Comparison of ENCODE assay signal across 17 cellular contexts in the genomic region with DNA sequence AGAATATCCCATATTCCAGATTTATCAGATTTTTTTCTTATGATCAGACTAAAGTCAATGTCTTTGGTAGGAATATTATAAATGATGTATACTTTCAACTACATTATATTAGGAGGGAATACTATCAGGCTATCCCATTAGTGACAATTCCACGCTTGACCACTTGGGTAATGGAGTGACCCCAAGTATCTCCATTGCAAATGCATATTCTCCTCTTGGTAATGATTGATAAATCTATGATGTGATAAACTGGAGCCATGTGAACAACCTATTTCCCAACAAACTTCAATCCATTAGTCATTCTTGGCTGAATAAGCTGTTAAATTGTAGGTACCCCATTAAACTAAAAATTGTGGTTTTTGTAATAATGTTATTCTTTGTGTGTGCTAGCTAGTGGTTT. TPM values are rescaled to one million over a fixed set of nuclear protein-coding genes. Genes with fewer than 3 reads are reported as not detected.
A peak's percentile ranks its signal among the peaks of the same experiment; 100 is the strongest.
DNase-seq lines count a peak whose midpoint lies in the region; TF ChIP-seq lines count a peak whose summit lies in the region.
"Had no signal": no experiment of that assay in that cellular context is flagged by ENCODE, and none has a peak within 500 bp of the region (broad histone marks: within the 10 kb centered on the region; RNA-seq: fewer than 3 reads in every experiment).

No MANE protein-coding gene starts in this region.

- H3K4me1 ChIP-seq in endodermal cell (ENCODE audit: control insufficient read depth, insufficient read depth, low read length) (no peaks in the 10 kb centered on the region), neural progenitor cell (no peaks in the 10 kb centered on the region), SJCRH30 (no peaks in the 10 kb centered on the region)
- H3K4me1 ChIP-seq: BLaER1, SJSA1 had no signal

- H3K27me3 Mint-ChIP-seq in endodermal cell (ENCODE audit: insufficient read depth) (no peaks in the 10 kb centered on the region), neural progenitor cell (ENCODE audit: insufficient read depth, low read depth) (no peaks in the 10 kb centered on the region)
- H3K27me3 Mint-ChIP-seq in T-helper 2 cell treated with Interferon-gamma antibody and Interleukin-4, amounts not matched to agents 5 μg/mL and 100 μg/mL, for 36 hours (ENCODE audit: low read depth), result no peaks in the 10 kb centered on the region
- H3K27me3 Mint-ChIP-seq: CD8-positive, alpha-beta memory T cell; T-cell had no signal

- H3K9ac ChIP-seq in endodermal cell (ENCODE audit: extremely low read depth, low read length, poor library complexity, severe bottlenecking) (no peak overlapping the region), neural progenitor cell (no peak overlapping the region)
- H3K9ac ChIP-seq: BLaER1 had no signal

- no peak overlapping the region for H3K27ac Mint-ChIP-seq in endodermal cell
- H3K27ac Mint-ChIP-seq in neural progenitor cell, result no peak overlapping the region
- H3K27ac Mint-ChIP-seq in T-helper 2 cell treated with Interferon-gamma antibody and Interleukin-4, amounts not matched to agents 5 μg/mL and 100 μg/mL, for 36 hours, result no peak overlapping the region
- H3K27ac Mint-ChIP-seq: CD8-positive, alpha-beta memory T cell; T-cell had no signal

- H3F3A ChIP-seq in neural progenitor cell (ENCODE audit: low read depth), result no peaks in the 10 kb centered on the region

- H2AFZ ChIP-seq in neural progenitor cell (replicated peaks), result no peak overlapping the region

- no peaks in the 10 kb centered on the region for H3K36me3 Mint-ChIP-seq in endodermal cell (ENCODE audit: low read depth)
- H3K36me3 Mint-ChIP-seq in neural progenitor cell, result no peaks in the 10 kb centered on the region
- H3K36me3 Mint-ChIP-seq in T-helper 2 cell treated with Interferon-gamma antibody and Interleukin-4, amounts not matched to agents 5 μg/mL and 100 μg/mL, for 36 hours (ENCODE audit: low read depth), result no peaks in the 10 kb centered on the region
- H3K36me3 Mint-ChIP-seq: CD8-positive, alpha-beta memory T cell; T-cell had no signal

- no peaks in the 10 kb centered on the region for H3K79me2 ChIP-seq in neural progenitor cell (ENCODE audit: low read depth)

- H3K9me3 Mint-ChIP-seq in endodermal cell (peaks cover 9% of the 10 kb centered on the region), neural progenitor cell (peaks cover 7% of the 10 kb centered on the region)
- H3K9me3 Mint-ChIP-seq in T-helper 2 cell treated with Interferon-gamma antibody and Interleukin-4, amounts not matched to agents 5 μg/mL and 100 μg/mL, for 36 hours, result peaks cover 24% of the 10 kb centered on the region

- TF ChIP-seq CTCF in C4-2B (conservative IDR thresholded peaks at IDR 0.05), result peak; percentile 16
- peak; percentile 61 for TF ChIP-seq CTCF in endodermal cell (conservative IDR thresholded peaks at IDR 0.05)
- TF ChIP-seq CTCF in neural progenitor cell (IDR thresholded peaks at IDR 0.05), result peak; percentile 29

- no peak overlapping the region for H3K4me3 Mint-ChIP-seq in endodermal cell
- H3K4me3 Mint-ChIP-seq in neural progenitor cell, result no peak overlapping the region
- no peak overlapping the region for H3K4me3 Mint-ChIP-seq in T-helper 2 cell treated with Interferon-gamma antibody and Interleukin-4, amounts not matched to agents 5 μg/mL and 100 μg/mL, for 36 hours
- H3K4me3 Mint-ChIP-seq: CD8-positive, alpha-beta memory T cell; T-cell had no signal

- H4K20me1 ChIP-seq in neural progenitor cell (ENCODE audit: low read depth), result no peaks in the 10 kb centered on the region
- H4K20me1 ChIP-seq: BLaER1 had no signal

- H3K27ac ChIP-seq in C4-2B (no peak overlapping the region), endodermal cell (ENCODE audit: low read depth, low read length) (no peak overlapping the region), neural progenitor cell (no peak overlapping the region), SJCRH30 (no peak overlapping the region)
- H3K27ac ChIP-seq: BLaER1, SJSA1 had no signal

- no peaks in the 10 kb centered on the region for H3K4me1 Mint-ChIP-seq in endodermal cell
- H3K4me1 Mint-ChIP-seq in neural progenitor cell, result peaks cover 4% of the 10 kb centered on the region
- no peaks in the 10 kb centered on the region for H3K4me1 Mint-ChIP-seq in T-helper 2 cell treated with Interferon-gamma antibody and Interleukin-4, amounts not matched to agents 5 μg/mL and 100 μg/mL, for 36 hours (ENCODE audit: low read depth)
- H3K4me1 Mint-ChIP-seq: CD8-positive, alpha-beta memory T cell; T-cell had no signal

- peaks cover 3% of the 10 kb centered on the region for H3K9me3 ChIP-seq in endodermal cell (ENCODE audit: control insufficient read depth, low read length)
- no peaks in the 10 kb centered on the region for H3K9me3 ChIP-seq in neural progenitor cell (ENCODE audit: low read depth)
- H3K9me3 ChIP-seq in SJCRH30 (replicated peaks), result no peaks in the 10 kb centered on the region
- H3K9me3 ChIP-seq: BLaER1, SJSA1 had no signal

- H3K4me2 ChIP-seq in neural progenitor cell, result no peak overlapping the region
- H3K4me2 ChIP-seq: BLaER1 had no signal

- H3K27me3 ChIP-seq in endodermal cell (ENCODE audit: control insufficient read depth, insufficient read depth, low read length, poor library complexity, severe bottlenecking), result no peaks in the 10 kb centered on the region
- no peaks in the 10 kb centered on the region for H3K27me3 ChIP-seq in neural progenitor cell
- H3K27me3 ChIP-seq in SJCRH30, result no peaks in the 10 kb centered on the region
- H3K27me3 ChIP-seq: BLaER1, SJSA1 had no signal

- H3K4me3 ChIP-seq in endodermal cell (ENCODE audit: low read length) (no peak overlapping the region), neural progenitor cell (no peak overlapping the region), SJCRH30 (no peak overlapping the region)
- H3K4me3 ChIP-seq: BLaER1, SJSA1 had no signal

- H3K36me3 ChIP-seq in endodermal cell (ENCODE audit: control insufficient read depth, insufficient read depth, low read length), result no peaks in the 10 kb centered on the region
- H3K36me3 ChIP-seq in neural progenitor cell, result no peaks in the 10 kb centered on the region
- H3K36me3 ChIP-seq in SJCRH30, result no peaks in the 10 kb centered on the region
- H3K36me3 ChIP-seq: BLaER1, SJSA1 had no signal

- 71% methylated on average over 1 of the region's 1 CpG; no CpG with 5 or more reads in 1 of the 2 experiments for WGBS in endodermal cell (ENCODE audit: insufficient coverage in 1 of 2, insufficient read length in 1 of 2), 2 experiments

- peak; percentile 10 for DNase-seq in HT-29 (ENCODE audit: low spot score)
- no peak for DNase-seq in endodermal cell
- no peak for DNase-seq in neural progenitor cell (ENCODE audit: low spot score)
- DNase-seq in occipital lobe (lab: John Stamatoyannopoulos, UW), result no peak
- DNase-seq in SJCRH30, result no peak
- no peak for DNase-seq in T-helper 2 cell treated with Interferon-gamma antibody and Interleukin-4, amounts not matched to agents 5 μg/mL and 100 μg/mL, for 36 hours (ENCODE audit: low spot score)
- DNase-seq in HCEC 1CT, result no peak
- DNase-seq: CD8-positive, alpha-beta memory T cell; DMS79; NCI-H1417; NCI-H2029; NCI-H2171; NCI-H774; T-cell had no signal

RNA-seq across cellular contexts. Expression of a gene that starts 12.2 kb away (rescaled TPM):
- not detected in 2 replicates for total RNA-seq in HT-29 (2014; rRNA removed; shearing (Covaris generic))
- total RNA-seq in endodermal cell (10 to 100 TPM; 38.0 to 44.0 TPM), neural progenitor cell (ENCODE audit: low replicate concordance) (64.1 and 88.3 TPM in 2 replicates), occipital lobe (40.4 TPM)
- polyA plus RNA-seq in endodermal cell (2013, experiment 1 of 2), result 49.0 TPM
- polyA plus RNA-seq in endodermal cell (2013, experiment 2 of 2), result 49.5 TPM
- 34.4 and 39.6 TPM in 2 replicates for total RNA-seq in SJCRH30 (2014; rRNA removed; shearing (Covaris generic))
- total RNA-seq: CD8-positive, alpha-beta memory T cell had no signal
- polyA plus RNA-seq: CD8-positive, alpha-beta memory T cell had no signal

Comparison
In these comparisons a context has a peak if more than half of its experiments do, and no peak if none do; other contexts are left out.
1. RNA of a gene that starts 12.2 kb away (total RNA-seq): 64.1 to 88.3 TPM in neural progenitor cell, 38.0 to 44.0 TPM in endodermal cell, 40.4 TPM in occipital lobe (single experiment) and 34.4 to 39.6 TPM in SJCRH30; not detected in HT-29; every median in the first group is over 10 times any median in the second.
2. Peak in every context shown above with its lines, with median percentiles within 50 percentile points of each other: CTCF ChIP-seq.